ENCODE assay signal across 14 cellular contexts in genomic region chr4:55768291-55768690, GRCh38. TPM values are rescaled to one million over a fixed set of nuclear protein-coding genes. Genes with fewer than 3 reads are reported as not detected.
DNase-seq lines count a peak whose midpoint lies in the region; TF ChIP-seq lines count a peak whose summit lies in the region.
"Had no signal": no experiment of that assay in that cellular context is flagged by ENCODE, and none has a peak within 500 bp of the region (broad histone marks: within the 10 kb centered on the region; RNA-seq: fewer than 3 reads in every experiment).

No MANE protein-coding gene starts in this region.

- intact Hi-C loops in stomach (cut with DNase I; ENCODE audit: low total_unique reads), result no loop called here

- H3K27me3 ChIP-seq in stomach, result no peaks in the 10 kb centered on the region
- H3K27me3 ChIP-seq in CD8-positive, alpha-beta memory T cell (ENCODE audit: insufficient read depth, low read length, poor library complexity, severe bottlenecking), result no peaks in the 10 kb centered on the region

- WGBS in stomach, 5 donors, result 70 to 83% (median 81%) methylated on average over 3 of the region's 3 CpGs

- no peak for TF ChIP-seq EP300 in stomach (IDR thresholded peaks at IDR 0.05)

- DNase-seq in AG20443 (ENCODE audit: low spot score), result peak; percentile 69
- DNase-seq in LHCN-M2 (ENCODE audit: low read depth), result peak; percentile 89
- DNase-seq in cardiac fibroblast (ENCODE audit: low read depth in 2 of 2), result peak; percentile 96 to 99
- peak; percentile 26 for DNase-seq in kidney glomerular epithelial cell (lab: John Stamatoyannopoulos, UW)
- DNase-seq in NOMO-1 treated with DMSO at 0.1 percent for 48 hours (lab: John Stamatoyannopoulos, UW; ENCODE audit: unreplicated experiment), result no peak
- DNase-seq in stomach, result no peak
- no peak for DNase-seq in CD8-positive, alpha-beta memory T cell
- DNase-seq in stimulated activated CD4-positive, alpha-beta T cell treated with anti-CD3 and anti-CD28 coated beads, Interleukin-4, amount 100 ng/mL, for 1 hour, result no peak
- DNase-seq: activated T-cell treated with anti-CD3 and anti-CD28 coated beads, Interleukin-2, amount 50 U/mL, for 1 hour; GOT3; spleen; stimulated activated naive CD4-positive, alpha-beta T cell treated with Interleukin-2 at 50 U/mL for 16 hours had no signal

- no peaks in the 10 kb centered on the region for H3K4me1 Mint-ChIP-seq in CD8-positive, alpha-beta memory T cell

- H3K9me3 Mint-ChIP-seq in CD8-positive, alpha-beta memory T cell, result no peaks in the 10 kb centered on the region
- H3K9me3 Mint-ChIP-seq: dendritic cell treated with granulocyte-macrophage colony-stimulating factor and Interleukin-4, amounts not matched to agents 40 ng/mL and 50 ng/mL, for 4 days had no signal

- H3K36me3 ChIP-seq in stomach, result no peaks in the 10 kb centered on the region
- H3K36me3 ChIP-seq in CD8-positive, alpha-beta memory T cell (ENCODE audit: insufficient read depth, low read length), result no peaks in the 10 kb centered on the region
- H3K36me3 ChIP-seq: spleen had no signal

- no peaks in the 10 kb centered on the region for H3K9me3 ChIP-seq in stomach
- H3K9me3 ChIP-seq in CD8-positive, alpha-beta memory T cell (ENCODE audit: low read length), result no peaks in the 10 kb centered on the region
- H3K9me3 ChIP-seq: spleen had no signal

- CTCF ChIA-PET in CD8-positive, alpha-beta memory T cell (lab: Charles Lee), result no interaction called here

- peaks cover 9 to 30% of the 10 kb centered on the region in 2 donors for H3K27me3 Mint-ChIP-seq in CD8-positive, alpha-beta memory T cell
- H3K27me3 Mint-ChIP-seq: dendritic cell treated with granulocyte-macrophage colony-stimulating factor and Interleukin-4, amounts not matched to agents 40 ng/mL and 50 ng/mL, for 4 days had no signal

- H3K4me3 ChIP-seq in cardiac fibroblast (replicated peaks in 1 of 2; ENCODE audit: low read depth in 2 of 2, low read length in 2 of 2) (no peak overlapping the region), stomach (no peak overlapping the region)
- H3K4me3 ChIP-seq in CD8-positive, alpha-beta memory T cell (ENCODE audit: low read length), result no peak overlapping the region
- H3K4me3 ChIP-seq: spleen had no signal

- no peaks in the 10 kb centered on the region for H3K4me1 ChIP-seq in stomach
- no peaks in the 10 kb centered on the region for H3K4me1 ChIP-seq in CD8-positive, alpha-beta memory T cell (ENCODE audit: insufficient read depth, low read length)
- H3K4me1 ChIP-seq: spleen had no signal

- no peak for TF ChIP-seq POLR2A in stomach (IDR thresholded peaks at IDR 0.05)

- H3K4me3 Mint-ChIP-seq in CD8-positive, alpha-beta memory T cell, result peak overlapping the region in 1 of 7 donors; percentile 48
- H3K4me3 Mint-ChIP-seq: dendritic cell treated with granulocyte-macrophage colony-stimulating factor and Interleukin-4, amounts not matched to agents 40 ng/mL and 50 ng/mL, for 4 days had no signal

- POLR2A ChIA-PET in CD8-positive, alpha-beta memory T cell (lab: Charles Lee), result no interaction called here

- H3K27ac Mint-ChIP-seq in CD8-positive, alpha-beta memory T cell, result no peak overlapping the region
- H3K27ac Mint-ChIP-seq: dendritic cell treated with granulocyte-macrophage colony-stimulating factor and Interleukin-4, amounts not matched to agents 40 ng/mL and 50 ng/mL, for 4 days had no signal

- no peaks in the 10 kb centered on the region for H3K36me3 Mint-ChIP-seq in CD8-positive, alpha-beta memory T cell

- H3K27ac ChIP-seq in stomach, result no peak overlapping the region
- H3K27ac ChIP-seq in CD8-positive, alpha-beta memory T cell (ENCODE audit: low read depth, low read length), result no peak overlapping the region
- H3K27ac ChIP-seq: spleen had no signal

- TF ChIP-seq CTCF in cardiac fibroblast (IDR thresholded peaks at IDR 0.05; ENCODE audit: low read depth, low read length) (no peak), stomach (IDR thresholded peaks at IDR 0.05) (no peak)

RNA-seq across cellular contexts. Expression of gene EXOC1L, which starts 51.3 kb away (rescaled TPM):
- total RNA-seq in LHCN-M2 (2014; rRNA removed), result not detected in 2 replicates
- polyA plus RNA-seq in LHCN-M2 (2012), result not detected
- 1 to 10 TPM in 1 of 5 donors, not detected in 4; 2.0 TPM for total RNA-seq in stomach
- polyA plus RNA-seq in stomach, result not detected
- not detected for total RNA-seq in CD8-positive, alpha-beta memory T cell
- not detected for polyA plus RNA-seq in CD8-positive, alpha-beta memory T cell
- total RNA-seq: liver, spleen had no signal
- polyA plus RNA-seq: liver, spleen had no signal

Comparison
In these comparisons a context has a peak if more than half of its experiments do, and no peak if none do; other contexts are left out.
1. DNase-seq: peak in AG20443 (single experiment), LHCN-M2 (single experiment), cardiac fibroblast (2 of 2) and kidney glomerular epithelial cell (single experiment); none in NOMO-1 treated with DMSO at 0.1 percent for 48 hours (single experiment), stomach (single experiment), CD8-positive, alpha-beta memory T cell (0 of 5) and stimulated activated CD4-positive, alpha-beta T cell treated with anti-CD3 and anti-CD28 coated beads, Interleukin-4, amount 100 ng/mL, for 1 hour (single experiment).